25 cellular contexts compared by ENCODE assay signal in genomic region chr22:22039286-22040074, GRCh38.
"Had no signal": no experiment of that assay in that cellular context is flagged by ENCODE, and none has a peak within 500 bp of the region (broad histone marks: within the 10 kb centered on the region; RNA-seq: fewer than 3 reads in every experiment).

No MANE protein-coding gene starts in this region.

- ATAC-seq: PC-3, T-cell had no signal

- H3K36me3 ChIP-seq: adrenal gland, MG63 had no signal

- H3K27me3 ChIP-seq: adrenal gland, breast epithelium, MG63 had no signal

- H3K27ac Mint-ChIP-seq: activated CD4-positive, alpha-beta memory T cell treated with anti-CD3 and anti-CD28 coated beads for 36 hours; activated CD4-positive, alpha-beta T cell treated with anti-CD3 and anti-CD28 coated beads, Interleukin-2, amount 10 ng/mL, durations not matched to agents 7 days and 5 days; activated naive CD8-positive, alpha-beta T cell treated with anti-CD3 and anti-CD28 coated beads, Interleukin-2, amount 10 ng/mL, durations not matched to agents 7 days and 5 days; T-cell had no signal

- H3K9me3 Mint-ChIP-seq: activated CD4-positive, alpha-beta memory T cell treated with anti-CD3 and anti-CD28 coated beads for 36 hours; activated CD4-positive, alpha-beta T cell treated with anti-CD3 and anti-CD28 coated beads, Interleukin-2, amount 10 ng/mL, durations not matched to agents 7 days and 5 days; activated naive CD8-positive, alpha-beta T cell treated with anti-CD3 and anti-CD28 coated beads, Interleukin-2, amount 10 ng/mL, durations not matched to agents 7 days and 5 days; T-cell had no signal

- H3K9ac ChIP-seq: KMS-11 had no signal

- H3K4me2 ChIP-seq: KMS-11 had no signal

- H3K36me3 Mint-ChIP-seq: activated CD4-positive, alpha-beta memory T cell treated with anti-CD3 and anti-CD28 coated beads for 36 hours; activated naive CD8-positive, alpha-beta T cell treated with anti-CD3 and anti-CD28 coated beads, Interleukin-2, amount 10 ng/mL, durations not matched to agents 7 days and 5 days; T-cell had no signal

- DNase-seq: activated CD4-positive, alpha-beta memory T cell treated with anti-CD3 and anti-CD28 coated beads for 36 hours; activated CD4-positive, alpha-beta T cell treated with anti-CD3 and anti-CD28 coated beads, Interleukin-2, amount 10 ng/mL, durations not matched to agents 7 days and 5 days; activated CD4-positive, CD25-positive, alpha-beta regulatory T cell; activated CD8-positive, alpha-beta memory T cell treated with anti-CD3 and anti-CD28 coated beads, Interleukin-2, amount 50 U/mL, for 4 hours; activated naive CD4-positive, alpha-beta T cell treated with anti-CD3 and anti-CD28 coated beads, Interleukin-2, amount 50 U/mL, for 16 hours; activated naive CD8-positive, alpha-beta T cell treated with anti-CD3 and anti-CD28 coated beads, Interleukin-2, amount 10 ng/mL, durations not matched to agents 7 days and 5 days; adrenal gland; anterior cingulate cortex; caudate nucleus; MV-4-11; NCI-H1092 treated with DMSO at 0.1 percent for 48 hours; NCI-H1436 treated with DMSO at 0.1 percent for 48 hours; NCI-H187; NCI-H2081; NCI-H510A treated with DMSO at 0.1 percent for 48 hours; NCI-H69; NK-92 treated with Interleukin-12 subunit alpha and Interleukin-12 subunit beta, amount 100 ng/mL, for 24 hours; PC-3; SIG-M5; T-cell; T-helper 2 cell; T1000 had no signal

- H3K4me1 Mint-ChIP-seq: activated CD4-positive, alpha-beta T cell treated with anti-CD3 and anti-CD28 coated beads, Interleukin-2, amount 10 ng/mL, durations not matched to agents 7 days and 5 days; activated naive CD8-positive, alpha-beta T cell treated with anti-CD3 and anti-CD28 coated beads, Interleukin-2, amount 10 ng/mL, durations not matched to agents 7 days and 5 days had no signal

- H3K4me3 ChIP-seq: adrenal gland, breast epithelium, MG63 had no signal

- H3K4me3 Mint-ChIP-seq: activated CD4-positive, alpha-beta memory T cell treated with anti-CD3 and anti-CD28 coated beads for 36 hours; activated CD4-positive, alpha-beta T cell treated with anti-CD3 and anti-CD28 coated beads, Interleukin-2, amount 10 ng/mL, durations not matched to agents 7 days and 5 days; activated naive CD8-positive, alpha-beta T cell treated with anti-CD3 and anti-CD28 coated beads, Interleukin-2, amount 10 ng/mL, durations not matched to agents 7 days and 5 days; T-cell had no signal

- H3K27ac ChIP-seq: adrenal gland, breast epithelium, KMS-11 had no signal

- H3K4me1 ChIP-seq: adrenal gland, breast epithelium had no signal

- H3K9me3 ChIP-seq: adrenal gland, breast epithelium, MG63 had no signal
